In genomic region chr2:170213651-170214050, GRCh38 we compare ENCODE assay signal across 21 cellular contexts.
"Had no signal": no experiment of that assay in that cellular context is flagged by ENCODE, and none has a peak within 500 bp of the region (broad histone marks: within the 10 kb centered on the region; RNA-seq: fewer than 3 reads in every experiment).

No MANE protein-coding gene starts in this region.

- H3K9me3 ChIP-seq: prostate gland, thoracic aorta, vagina had no signal

- H3K36me3 ChIP-seq: breast epithelium, left ventricle myocardium inferior, prostate gland, spleen, thoracic aorta, vagina, WERI-Rb-1 had no signal

- H3K4me3 ChIP-seq: breast epithelium, hepatocyte, prostate gland, spleen, thoracic aorta, vagina had no signal

- H3K27ac ChIP-seq: breast epithelium, hepatocyte, left ventricle myocardium inferior, prostate gland, spleen, thoracic aorta, vagina, WERI-Rb-1 had no signal

- H3K4me1 ChIP-seq: breast epithelium, vagina had no signal

- H3K27me3 ChIP-seq: breast epithelium, hepatocyte, spleen, vagina had no signal

- ATAC-seq: activated T-cell treated with anti-CD3 and anti-CD28 coated beads, Interleukin-2, amount 50 U/mL, for 4 hours; esophagus mucosa; natural killer cell had no signal

- DNase-seq: activated CD4-positive, alpha-beta T cell treated with anti-CD3 and anti-CD28 coated beads for 1 hour; activated CD4-positive, alpha-beta T cell treated with anti-CD3 and anti-CD28 coated beads, Interleukin-2, amount 50 U/mL, for 4 hours; activated CD8-positive, alpha-beta memory T cell treated with anti-CD3 and anti-CD28 coated beads, Interleukin-2, amount 50 U/mL, for 48 hours; activated naive CD4-positive, alpha-beta T cell treated with Interleukin-2 at 50 U/mL for 16 hours; activated naive CD8-positive, alpha-beta T cell treated with anti-CD3 and anti-CD28 coated beads for 36 hours; activated T-cell treated with anti-CD3 and anti-CD28 coated beads, Interleukin-2, amount 50 U/mL, for 4 hours; amniotic stem cell; effector memory CD4-positive, alpha-beta T cell; glutamatergic neuron; left ventricle myocardium inferior; natural killer cell; spleen; stimulated activated CD4-positive, alpha-beta T cell treated with anti-CD3 and anti-CD28 coated beads, Interleukin-4, amount 100 ng/mL, for 1 hour; stimulated activated naive CD4-positive, alpha-beta T cell treated with Interleukin-2 at 50 U/mL for 16 hours; WERI-Rb-1 had no signal
